In the genomic region with DNA sequence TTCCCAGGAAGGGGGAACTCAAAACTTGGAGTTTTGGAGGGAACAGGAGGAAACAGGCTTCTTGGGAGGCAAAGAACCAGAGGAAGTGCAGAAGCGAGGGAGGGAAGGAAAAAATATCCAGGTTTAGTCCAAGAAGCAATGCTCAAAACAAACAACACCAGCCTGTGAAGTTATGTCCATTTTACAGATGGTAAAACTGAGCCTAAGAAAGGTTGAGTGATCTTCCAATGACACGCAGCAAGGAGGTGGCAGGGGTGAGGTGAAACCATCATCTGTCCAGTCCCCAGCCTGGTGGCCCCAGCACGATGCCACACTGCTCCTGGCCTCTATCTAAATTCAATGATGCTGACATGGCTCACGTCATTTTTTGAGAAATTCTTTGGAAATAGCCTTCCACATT, we compare ENCODE assay signal across 2 cellular contexts.
A peak's percentile ranks its signal among the peaks of the same experiment; 100 is the strongest.
TF ChIP-seq lines count a peak whose summit lies in the region.

No MANE protein-coding gene starts in this region.

TF ChIP-seq in HepG2, 621 proteins besides CTCF, POLR2A, EP300 and RAD21:
- peak; percentile 73 for TF ChIP-seq ZNF629 (CRISPR knock-in tag; conservative IDR thresholded peaks at IDR 0.05)
- TF ChIP-seq ZKSCAN5 (CRISPR knock-in tag; IDR thresholded peaks at IDR 0.05): no peak

TF ChIP-seq in H1, 55 proteins besides CTCF, POLR2A, EP300 and RAD21:
- TF ChIP-seq, protein P1, sequence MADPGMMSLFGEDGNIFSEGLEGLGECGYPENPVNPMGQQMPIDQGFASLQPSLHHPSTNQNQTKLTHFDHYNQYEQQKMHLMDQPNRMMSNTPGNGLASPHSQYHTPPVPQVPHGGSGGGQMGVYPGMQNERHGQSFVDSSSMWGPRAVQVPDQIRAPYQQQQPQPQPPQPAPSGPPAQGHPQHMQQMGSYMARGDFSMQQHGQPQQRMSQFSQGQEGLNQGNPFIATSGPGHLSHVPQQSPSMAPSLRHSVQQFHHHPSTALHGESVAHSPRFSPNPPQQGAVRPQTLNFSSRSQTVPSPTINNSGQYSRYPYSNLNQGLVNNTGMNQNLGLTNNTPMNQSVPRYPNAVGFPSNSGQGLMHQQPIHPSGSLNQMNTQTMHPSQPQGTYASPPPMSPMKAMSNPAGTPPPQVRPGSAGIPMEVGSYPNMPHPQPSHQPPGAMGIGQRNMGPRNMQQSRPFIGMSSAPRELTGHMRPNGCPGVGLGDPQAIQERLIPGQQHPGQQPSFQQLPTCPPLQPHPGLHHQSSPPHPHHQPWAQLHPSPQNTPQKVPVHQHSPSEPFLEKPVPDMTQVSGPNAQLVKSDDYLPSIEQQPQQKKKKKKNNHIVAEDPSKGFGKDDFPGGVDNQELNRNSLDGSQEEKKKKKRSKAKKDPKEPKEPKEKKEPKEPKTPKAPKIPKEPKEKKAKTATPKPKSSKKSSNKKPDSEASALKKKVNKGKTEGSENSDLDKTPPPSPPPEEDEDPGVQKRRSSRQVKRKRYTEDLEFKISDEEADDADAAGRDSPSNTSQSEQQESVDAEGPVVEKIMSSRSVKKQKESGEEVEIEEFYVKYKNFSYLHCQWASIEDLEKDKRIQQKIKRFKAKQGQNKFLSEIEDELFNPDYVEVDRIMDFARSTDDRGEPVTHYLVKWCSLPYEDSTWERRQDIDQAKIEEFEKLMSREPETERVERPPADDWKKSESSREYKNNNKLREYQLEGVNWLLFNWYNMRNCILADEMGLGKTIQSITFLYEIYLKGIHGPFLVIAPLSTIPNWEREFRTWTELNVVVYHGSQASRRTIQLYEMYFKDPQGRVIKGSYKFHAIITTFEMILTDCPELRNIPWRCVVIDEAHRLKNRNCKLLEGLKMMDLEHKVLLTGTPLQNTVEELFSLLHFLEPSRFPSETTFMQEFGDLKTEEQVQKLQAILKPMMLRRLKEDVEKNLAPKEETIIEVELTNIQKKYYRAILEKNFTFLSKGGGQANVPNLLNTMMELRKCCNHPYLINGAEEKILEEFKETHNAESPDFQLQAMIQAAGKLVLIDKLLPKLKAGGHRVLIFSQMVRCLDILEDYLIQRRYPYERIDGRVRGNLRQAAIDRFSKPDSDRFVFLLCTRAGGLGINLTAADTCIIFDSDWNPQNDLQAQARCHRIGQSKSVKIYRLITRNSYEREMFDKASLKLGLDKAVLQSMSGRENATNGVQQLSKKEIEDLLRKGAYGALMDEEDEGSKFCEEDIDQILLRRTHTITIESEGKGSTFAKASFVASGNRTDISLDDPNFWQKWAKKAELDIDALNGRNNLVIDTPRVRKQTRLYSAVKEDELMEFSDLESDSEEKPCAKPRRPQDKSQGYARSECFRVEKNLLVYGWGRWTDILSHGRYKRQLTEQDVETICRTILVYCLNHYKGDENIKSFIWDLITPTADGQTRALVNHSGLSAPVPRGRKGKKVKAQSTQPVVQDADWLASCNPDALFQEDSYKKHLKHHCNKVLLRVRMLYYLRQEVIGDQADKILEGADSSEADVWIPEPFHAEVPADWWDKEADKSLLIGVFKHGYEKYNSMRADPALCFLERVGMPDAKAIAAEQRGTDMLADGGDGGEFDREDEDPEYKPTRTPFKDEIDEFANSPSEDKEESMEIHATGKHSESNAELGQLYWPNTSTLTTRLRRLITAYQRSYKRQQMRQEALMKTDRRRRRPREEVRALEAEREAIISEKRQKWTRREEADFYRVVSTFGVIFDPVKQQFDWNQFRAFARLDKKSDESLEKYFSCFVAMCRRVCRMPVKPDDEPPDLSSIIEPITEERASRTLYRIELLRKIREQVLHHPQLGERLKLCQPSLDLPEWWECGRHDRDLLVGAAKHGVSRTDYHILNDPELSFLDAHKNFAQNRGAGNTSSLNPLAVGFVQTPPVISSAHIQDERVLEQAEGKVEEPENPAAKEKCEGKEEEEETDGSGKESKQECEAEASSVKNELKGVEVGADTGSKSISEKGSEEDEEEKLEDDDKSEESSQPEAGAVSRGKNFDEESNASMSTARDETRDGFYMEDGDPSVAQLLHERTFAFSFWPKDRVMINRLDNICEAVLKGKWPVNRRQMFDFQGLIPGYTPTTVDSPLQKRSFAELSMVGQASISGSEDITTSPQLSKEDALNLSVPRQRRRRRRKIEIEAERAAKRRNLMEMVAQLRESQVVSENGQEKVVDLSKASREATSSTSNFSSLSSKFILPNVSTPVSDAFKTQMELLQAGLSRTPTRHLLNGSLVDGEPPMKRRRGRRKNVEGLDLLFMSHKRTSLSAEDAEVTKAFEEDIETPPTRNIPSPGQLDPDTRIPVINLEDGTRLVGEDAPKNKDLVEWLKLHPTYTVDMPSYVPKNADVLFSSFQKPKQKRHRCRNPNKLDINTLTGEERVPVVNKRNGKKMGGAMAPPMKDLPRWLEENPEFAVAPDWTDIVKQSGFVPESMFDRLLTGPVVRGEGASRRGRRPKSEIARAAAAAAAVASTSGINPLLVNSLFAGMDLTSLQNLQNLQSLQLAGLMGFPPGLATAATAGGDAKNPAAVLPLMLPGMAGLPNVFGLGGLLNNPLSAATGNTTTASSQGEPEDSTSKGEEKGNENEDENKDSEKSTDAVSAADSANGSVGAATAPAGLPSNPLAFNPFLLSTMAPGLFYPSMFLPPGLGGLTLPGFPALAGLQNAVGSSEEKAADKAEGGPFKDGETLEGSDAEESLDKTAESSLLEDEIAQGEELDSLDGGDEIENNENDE (IDR thresholded peaks at IDR 0.05; ENCODE audit: insufficient replicate concordance, low read length): no peak
- no peak for TF ChIP-seq NANOG (IDR thresholded peaks at IDR 0.05; ENCODE audit: insufficient read depth, low read depth, low read length, poor library complexity, severe bottlenecking)
- no peak for TF ChIP-seq JUND (IDR thresholded peaks at IDR 0.05; ENCODE audit: low read length)
- TF ChIP-seq CBX8 (IDR thresholded peaks at IDR 0.05; ENCODE audit: borderline replicate concordance, low read depth, low read length): no peak
- TF ChIP-seq SIX5 (IDR thresholded peaks at IDR 0.05; ENCODE audit: low read depth, low read length): no peak
